8 cellular contexts compared by ENCODE assay signal in the genomic region with DNA sequence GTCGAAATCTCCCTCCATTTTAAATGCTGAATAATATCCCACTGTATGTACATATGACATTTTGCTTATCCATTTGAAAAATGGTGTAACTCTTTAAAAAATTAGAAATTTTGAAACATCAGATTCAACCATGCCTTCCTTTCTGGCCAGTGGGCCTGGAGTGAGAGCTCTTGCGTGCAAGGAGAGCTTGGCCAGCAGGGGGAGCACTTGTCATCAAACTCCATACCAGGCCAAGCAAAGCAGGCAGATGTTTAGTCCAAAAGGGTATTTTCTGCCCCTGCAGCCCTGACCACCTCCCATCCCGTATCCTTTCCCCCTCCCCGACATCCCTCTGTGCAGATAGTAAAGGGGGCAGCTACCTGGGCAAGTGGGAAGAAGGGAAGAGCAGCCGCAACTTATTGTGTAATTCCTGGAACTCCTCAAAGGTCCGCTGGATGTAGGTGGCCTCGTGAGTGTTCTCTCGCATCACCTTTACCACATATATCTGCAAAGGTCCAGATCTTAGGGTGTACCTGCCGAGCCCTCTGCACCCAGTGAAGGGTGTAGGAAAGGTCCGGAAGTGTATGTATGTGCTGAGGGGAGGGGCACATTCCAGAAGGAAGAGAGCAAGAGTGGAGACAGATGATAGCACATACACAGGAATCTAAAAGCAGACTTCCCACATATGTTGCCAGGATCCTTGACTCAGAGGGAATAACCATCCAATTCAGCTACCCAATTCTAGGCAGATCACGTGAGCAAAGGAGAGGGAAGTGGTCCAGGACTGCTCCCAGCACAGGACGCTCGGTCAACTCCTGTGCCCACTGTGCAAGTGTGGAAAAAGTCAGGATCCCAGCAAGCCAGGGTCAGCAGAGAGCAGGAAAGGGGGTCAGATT. TPM values are rescaled to one million over a fixed set of nuclear protein-coding genes. Genes with fewer than 3 reads are reported as not detected.
A peak's percentile ranks its signal among the peaks of the same experiment; 100 is the strongest.
DNase-seq lines count a peak whose midpoint lies in the region; TF ChIP-seq lines count a peak whose summit lies in the region.

No MANE protein-coding gene starts in this region.

- H3K79me2 ChIP-seq in OCI-LY1 (ENCODE audit: insufficient read depth, low read length): no peaks in the 10 kb centered on the region

- H3K9ac ChIP-seq in OCI-LY1 (ENCODE audit: low read length): no peak overlapping the region

- peaks cover 98% of the 10 kb centered on the region for H3K36me3 ChIP-seq in OCI-LY1 (ENCODE audit: insufficient read depth, low read length)

- no peaks in the 10 kb centered on the region for H3K9me2 ChIP-seq in OCI-LY1 (ENCODE audit: low read depth, low read length)

- no peaks in the 10 kb centered on the region for H3K9me3 ChIP-seq in OCI-LY1 (ENCODE audit: low read length)

- no peak overlapping the region for H3K27ac ChIP-seq in OCI-LY1 (ENCODE audit: low read depth, low read length, poor library complexity, severe bottlenecking)

- no peak overlapping the region for H2AFZ ChIP-seq in OCI-LY1 (ENCODE audit: low read length)

- no peak overlapping the region for H3K4me2 ChIP-seq in OCI-LY1 (ENCODE audit: low read length)

- H3K4me3 ChIP-seq in OCI-LY1 (ENCODE audit: low read depth, low read length, poor library complexity, severe bottlenecking): no peak overlapping the region

- no peaks in the 10 kb centered on the region for H3K27me3 ChIP-seq in OCI-LY1 (ENCODE audit: insufficient read depth, low read length)

- H3K4me1 ChIP-seq in OCI-LY1 (ENCODE audit: insufficient read depth, low read length, severe bottlenecking): no peaks in the 10 kb centered on the region

- DNase-seq in CD1c-positive myeloid dendritic cell (ENCODE audit: extremely low spot score) (peak; percentile 81), HK-2 (ENCODE audit: unreplicated experiment) (peak; percentile 77), epidermal melanocyte (ENCODE audit: insufficient read length, low spot score) (peak; percentile 87), myocyte (ENCODE audit: low read depth) (peak; percentile 72), NCI-H128 (lab: John Stamatoyannopoulos, UW; ENCODE audit: unreplicated experiment) (no peak)
- peak; percentile 91 for DNase-seq in activated CD8-positive, alpha-beta memory T cell treated with anti-CD3 and anti-CD28 coated beads, Interleukin-2, amount 50 U/mL, for 48 hours
- DNase-seq in stimulated activated CD8-positive, alpha-beta memory T cell treated with anti-CD3 and anti-CD28 coated beads, Interleukin-7, amount 100 ng/mL, for 1 hour (ENCODE audit: low read depth in 2 of 2): peak; percentile 42 to 63

- no peaks in the 10 kb centered on the region for H3F3A ChIP-seq in OCI-LY1 (ENCODE audit: insufficient read depth, low read length)

- peak; percentile 92 for TF ChIP-seq CTCF in OCI-LY1 (IDR thresholded peaks at IDR 0.05; ENCODE audit: low read length)

- no peaks in the 10 kb centered on the region for H4K20me1 ChIP-seq in OCI-LY1 (ENCODE audit: insufficient read depth, low read length)

RNA-seq across cellular contexts. Expression of a gene that starts 19.9 kb away (rescaled TPM):
- 30.5 and 32.3 TPM in 2 replicates for total RNA-seq in myocyte
- 9.9 TPM for polyA plus RNA-seq in myocyte (2012)
